ENCODE assay signal across 1 cellular context in genomic region chr12:42482820-42483533, GRCh38.
TF ChIP-seq lines count a peak whose summit lies in the region.

No MANE protein-coding gene starts in this region.

TF ChIP-seq in HEK293, 187 proteins besides CTCF, POLR2A, EP300 and RAD21 (continued from another document):
- TF ChIP-seq BCL11A (tag by site-specific recombination; IDR thresholded peaks at IDR 0.05; ENCODE audit: low read depth) (0 out of 2 replicates have a peak, but pooled peaks have one; percentile 49), KLF8 (tag by site-specific recombination; IDR thresholded peaks at IDR 0.05) (0 out of 2 replicates have a peak, but pooled peaks have one; percentile 23), ZNF571 (tag by site-specific recombination; IDR thresholded peaks at IDR 0.05) (no peak), ZNF248 (tag by site-specific recombination; IDR thresholded peaks at IDR 0.05) (no peak), ZNF629 (tag by site-specific recombination; IDR thresholded peaks at IDR 0.05) (no peak; the same call in 1 of the 2 replicates), SALL2 (tag by site-specific recombination; IDR thresholded peaks at IDR 0.05; ENCODE audit: borderline replicate concordance) (no peak), ZNF677 (tag by site-specific recombination; IDR thresholded peaks at IDR 0.05) (no peak), GLIS2 (tag by site-specific recombination; IDR thresholded peaks at IDR 0.05) (peak; percentile 87), ZSCAN5A (tag by site-specific recombination; IDR thresholded peaks at IDR 0.05) (peak; percentile 77; the same call in 1 of the 2 replicates), SP7 (tag by site-specific recombination; IDR thresholded peaks at IDR 0.05) (peak; percentile 59), ZNF132 (tag by site-specific recombination; IDR thresholded peaks at IDR 0.05; ENCODE audit: borderline replicate concordance) (no peak), MYNN (tag by site-specific recombination; IDR thresholded peaks at IDR 0.05; ENCODE audit: borderline replicate concordance) (no peak), ELK4 (IDR thresholded peaks at IDR 0.05; ENCODE audit: borderline replicate concordance, low read depth, low read length) (no peak), ZNF292 (tag by site-specific recombination; IDR thresholded peaks at IDR 0.05; ENCODE audit: borderline replicate concordance, low read depth) (no peak), ZNF366 (tag by site-specific recombination; conservative IDR thresholded peaks at IDR 0.05) (no peak)
